In genomic region chr17:77564278-77564920, GRCh38 we compare ENCODE assay signal across 17 cellular contexts.
DNase-seq lines count a peak whose midpoint lies in the region; ATAC-seq, FAIRE-seq and TF ChIP-seq lines count a peak whose summit lies in the region.
"Had no signal": no experiment of that assay in that cellular context is flagged by ENCODE, and none has a peak within 500 bp of the region (broad histone marks: within the 10 kb centered on the region; RNA-seq: fewer than 3 reads in every experiment).

No MANE protein-coding gene starts in this region.

- in situ Hi-C loops in ACHN (cut with HindIII; ENCODE audit: low pct_ligation_motif_present, low pct_unique_long_range_greater_than_20kb, low sequenced_read_pairs): no loop called here

- no peak overlapping the region for H3K4me3 ChIP-seq in right atrium auricular region
- H3K4me3 ChIP-seq in kidney (ENCODE audit: low read length in 2 of 2): no peak overlapping the region

- no peak for TF ChIP-seq CTCF in right atrium auricular region (IDR thresholded peaks at IDR 0.05)
- TF ChIP-seq CTCF in chondrocyte (IDR thresholded peaks at IDR 0.05): no peak
- TF ChIP-seq CTCF in kidney (IDR thresholded peaks at IDR 0.05; ENCODE audit: borderline replicate concordance, extremely low read depth, insufficient read depth): no peak

- no peaks in the 10 kb centered on the region for H3K27me3 ChIP-seq in right atrium auricular region

- no peak overlapping the region for H3K27ac Mint-ChIP-seq in chondrocyte (ENCODE audit: unreplicated experiment)
- H3K27ac Mint-ChIP-seq: HFFc6 had no signal

- H3K36me3 Mint-ChIP-seq in chondrocyte (ENCODE audit: low read depth): peaks cover 2% of the 10 kb centered on the region
- H3K36me3 Mint-ChIP-seq: CD8-positive, alpha-beta memory T cell had no signal

- ATAC-seq in Right ventricle myocardium superior (ENCODE audit: poor library complexity) (peak; percentile 79), HG03521 (IDR thresholded peaks at IDR 0.05; ENCODE audit: unreplicated experiment) (no peak)

- H3K36me3 ChIP-seq in right atrium auricular region (no peaks in the 10 kb centered on the region), kidney (ENCODE audit: control insufficient read depth in 1 of 2, insufficient read depth in 2 of 2, low read length in 2 of 2) (no peaks in the 10 kb centered on the region)

- H3K9me3 ChIP-seq in right atrium auricular region (no peaks in the 10 kb centered on the region), kidney (ENCODE audit: control insufficient read depth in 1 of 2, low read length in 2 of 2) (no peaks in the 10 kb centered on the region)

- DNase-seq in Right ventricle myocardium superior (no peak), right atrium auricular region (ENCODE audit: low spot score) (no peak), chondrocyte (ENCODE audit: low spot score) (peak; percentile 64), kidney (peak; percentile 22), ACHN (no peak)
- no peak for DNase-seq in stimulated activated CD8-positive, alpha-beta memory T cell treated with anti-CD3 and anti-CD28 coated beads, Interleukin-4, amount 100 ng/mL, for 48 hours
- DNase-seq: C1 segment of cervical spinal cord; CD8-positive, alpha-beta memory T cell; DMS79; HFFc6; KG1; NCI-H1417 treated with DMSO at 0.1 percent for 48 hours; NCI-H1930; NCI-H345; NCI-H524 treated with DMSO at 0.1 percent for 48 hours; SIG-M5 had no signal

- H3K4me1 ChIP-seq in right atrium auricular region (no peaks in the 10 kb centered on the region), kidney (ENCODE audit: control insufficient read depth in 1 of 2, insufficient read depth in 1 of 2, low read depth in 1 of 2, low read length in 2 of 2) (no peaks in the 10 kb centered on the region)

- FAIRE-seq in kidney (lab: Jason Lieb, UNC): no peak

- H3K9ac ChIP-seq in kidney (ENCODE audit: low read length in 2 of 2): no peak overlapping the region

- no peak overlapping the region for H3K4me3 Mint-ChIP-seq in chondrocyte (ENCODE audit: unreplicated experiment)
- H3K4me3 Mint-ChIP-seq: CD8-positive, alpha-beta memory T cell; HFFc6 had no signal

- H3K4me1 Mint-ChIP-seq in chondrocyte (ENCODE audit: low read depth): no peaks in the 10 kb centered on the region
- H3K4me1 Mint-ChIP-seq: CD8-positive, alpha-beta memory T cell had no signal

- H3K27ac ChIP-seq in right atrium auricular region (no peak overlapping the region), kidney (ENCODE audit: low read depth in 2 of 2, low read length in 2 of 2) (no peak overlapping the region)

- intact Hi-C loops in Right ventricle myocardium superior (cut with DNase I): no loop called here
- intact Hi-C loops in kidney (cut with DNase I): no loop called here

- peaks cover 40% of the 10 kb centered on the region for H3K27me3 Mint-ChIP-seq in chondrocyte (ENCODE audit: low read depth)

- peaks cover 5% of the 10 kb centered on the region for H3K9me3 Mint-ChIP-seq in chondrocyte (ENCODE audit: low read depth)
- H3K9me3 Mint-ChIP-seq: CD8-positive, alpha-beta memory T cell; HFFc6 had no signal

Comparison
In these comparisons a context has a peak if more than half of its experiments do, and no peak if none do; other contexts are left out.
1. DNase-seq: peak in chondrocyte (single experiment) and kidney (single experiment); none in Right ventricle myocardium superior (single experiment), right atrium auricular region (single experiment), ACHN (single experiment) and stimulated activated CD8-positive, alpha-beta memory T cell treated with anti-CD3 and anti-CD28 coated beads, Interleukin-4, amount 100 ng/mL, for 48 hours (single experiment).